In the genomic region with DNA sequence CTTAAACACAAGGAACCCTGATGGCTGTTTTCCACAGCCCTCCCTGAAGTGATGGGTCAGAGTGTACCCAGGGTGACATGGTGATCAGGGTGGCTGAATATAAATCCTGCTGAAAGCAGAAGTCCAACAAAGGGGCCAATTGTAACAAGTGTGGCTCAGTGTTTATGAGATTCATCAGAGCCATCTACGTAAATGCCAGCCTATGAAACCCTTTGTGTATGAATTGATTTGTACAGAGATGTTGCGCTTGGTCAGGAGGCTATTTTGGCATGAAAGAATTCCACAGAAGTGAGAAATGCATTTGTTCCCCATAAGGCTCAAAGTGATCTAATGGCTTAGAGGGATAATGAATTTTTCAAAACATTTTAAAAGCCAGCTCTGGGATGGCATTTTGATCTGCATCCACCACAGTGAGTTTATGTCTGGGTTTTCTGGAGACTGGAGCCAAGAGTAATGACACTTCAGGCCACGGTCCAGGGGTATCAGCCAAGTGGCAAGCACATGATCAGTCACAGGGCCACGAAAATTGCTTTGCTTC, we compare ENCODE assay signal across 14 cellular contexts. TPM values are rescaled to one million over a fixed set of nuclear protein-coding genes. Genes with fewer than 3 reads are reported as not detected.
DNase-seq lines count a peak whose midpoint lies in the region; TF ChIP-seq lines count a peak whose summit lies in the region.
"Had no signal": no experiment of that assay in that cellular context is flagged by ENCODE, and none has a peak within 500 bp of the region (broad histone marks: within the 10 kb centered on the region; RNA-seq: fewer than 3 reads in every experiment).

No MANE protein-coding gene starts in this region.

- no peak for TF ChIP-seq CTCF in vagina (IDR thresholded peaks at IDR 0.05)

- DNase-seq in NCI-H446 treated with DMSO at 0.1 percent for 48 hours (lab: John Stamatoyannopoulos, UW) (peak; percentile 23), NCI-H446 (lab: John Stamatoyannopoulos, UW) (no peak), globus pallidus (ENCODE audit: low spot score) (peak; percentile 97), putamen (ENCODE audit: low spot score) (peak; percentile 95), vagina (ENCODE audit: extremely low spot score in 2 of 2) (no peak), H7 (no peak), NCI-H1694 treated with DMSO at 0.1 percent for 48 hours (lab: John Stamatoyannopoulos, UW) (no peak)
- DNase-seq in activated T-cell treated with anti-CD3 and anti-CD28 coated beads, Interleukin-2, amount 50 U/mL, for 24 hours = no peak
- DNase-seq: activated CD8-positive, alpha-beta memory T cell treated with anti-CD3 and anti-CD28 coated beads, Interleukin-2, amount 50 U/mL, for 4 hours; activated naive CD8-positive, alpha-beta T cell treated with anti-CD3 and anti-CD28 coated beads for 36 hours; GF-D8; NCI-H187 treated with DMSO at 0.1 percent for 48 hours; NCI-H526 had no signal

- H3K9me3 ChIP-seq in vagina = no peaks in the 10 kb centered on the region

- intact Hi-C loops in vagina (cut with DNase I) = no loop called here

- H3K27me3 Mint-ChIP-seq in activated T-cell treated with anti-CD3 and anti-CD28 coated beads, Interleukin-2, amount 50 U/mL, for 24 hours = peaks cover 11% of the 10 kb centered on the region

- H3K9me3 Mint-ChIP-seq in activated T-cell treated with anti-CD3 and anti-CD28 coated beads, Interleukin-2, amount 50 U/mL, for 24 hours = no peaks in the 10 kb centered on the region
- H3K9me3 Mint-ChIP-seq: activated naive CD8-positive, alpha-beta T cell treated with anti-CD3 and anti-CD28 coated beads for 36 hours; neural crest cell had no signal

- no peak for TF ChIP-seq POLR2A in vagina (IDR thresholded peaks at IDR 0.05)

- H3K4me3 ChIP-seq in vagina (no peak overlapping the region), H7 (ENCODE audit: insufficient read depth, low read depth, low read length) (no peak overlapping the region)

- H3K36me3 ChIP-seq in vagina (no peaks in the 10 kb centered on the region), H7 (replicated peaks; ENCODE audit: control insufficient read depth, insufficient read depth, low read length) (no peaks in the 10 kb centered on the region)

- no peak overlapping the region for H3K4me3 Mint-ChIP-seq in activated T-cell treated with anti-CD3 and anti-CD28 coated beads, Interleukin-2, amount 50 U/mL, for 24 hours
- H3K4me3 Mint-ChIP-seq: activated naive CD8-positive, alpha-beta T cell treated with anti-CD3 and anti-CD28 coated beads for 36 hours; neural crest cell had no signal

- H3K27ac ChIP-seq in vagina = peak overlapping the region; percentile 61

- peaks cover 13% of the 10 kb centered on the region for H3K4me1 ChIP-seq in vagina

- no peaks in the 10 kb centered on the region for H3K4me1 Mint-ChIP-seq in activated T-cell treated with anti-CD3 and anti-CD28 coated beads, Interleukin-2, amount 50 U/mL, for 24 hours (ENCODE audit: low read depth)
- H3K4me1 Mint-ChIP-seq: activated naive CD8-positive, alpha-beta T cell treated with anti-CD3 and anti-CD28 coated beads for 36 hours had no signal

- H3K27me3 ChIP-seq in vagina (no peaks in the 10 kb centered on the region), H7 (ENCODE audit: control insufficient read depth, insufficient read depth, low read length) (no peaks in the 10 kb centered on the region)

- no peak overlapping the region for H3K27ac Mint-ChIP-seq in activated T-cell treated with anti-CD3 and anti-CD28 coated beads, Interleukin-2, amount 50 U/mL, for 24 hours
- H3K27ac Mint-ChIP-seq: activated naive CD8-positive, alpha-beta T cell treated with anti-CD3 and anti-CD28 coated beads for 36 hours had no signal

- H3K36me3 Mint-ChIP-seq in activated T-cell treated with anti-CD3 and anti-CD28 coated beads, Interleukin-2, amount 50 U/mL, for 24 hours (ENCODE audit: low read depth) = no peaks in the 10 kb centered on the region
- H3K36me3 Mint-ChIP-seq: activated naive CD8-positive, alpha-beta T cell treated with anti-CD3 and anti-CD28 coated beads for 36 hours had no signal

RNA-seq across cellular contexts. Expression of gene PRUNE2, which starts 12.4 kb away (rescaled TPM):
- total RNA-seq in vagina = 75.6 TPM
- 1.7 and 3.3 TPM in 2 replicates for total RNA-seq in H7 (2014; rRNA removed; shearing (Covaris generic))

Comparison
In these comparisons a context has a peak if more than half of its experiments do, and no peak if none do; other contexts are left out.
1. DNase-seq: peak in NCI-H446 treated with DMSO at 0.1 percent for 48 hours (single experiment), globus pallidus (single experiment) and putamen (single experiment); none in NCI-H446 (0 of 2), vagina (0 of 2), activated T-cell treated with anti-CD3 and anti-CD28 coated beads, Interleukin-2, amount 50 U/mL, for 24 hours (single experiment), H7 (single experiment) and NCI-H1694 treated with DMSO at 0.1 percent for 48 hours (single experiment).
2. RNA of gene PRUNE2, which starts 12.4 kb away (total RNA-seq): 75.6 TPM in vagina (single experiment); 1.7 to 3.3 TPM in H7; every median in the first group is over 10 times any median in the second.